Comparison of ENCODE assay signal across 26 cellular contexts in the genomic region with DNA sequence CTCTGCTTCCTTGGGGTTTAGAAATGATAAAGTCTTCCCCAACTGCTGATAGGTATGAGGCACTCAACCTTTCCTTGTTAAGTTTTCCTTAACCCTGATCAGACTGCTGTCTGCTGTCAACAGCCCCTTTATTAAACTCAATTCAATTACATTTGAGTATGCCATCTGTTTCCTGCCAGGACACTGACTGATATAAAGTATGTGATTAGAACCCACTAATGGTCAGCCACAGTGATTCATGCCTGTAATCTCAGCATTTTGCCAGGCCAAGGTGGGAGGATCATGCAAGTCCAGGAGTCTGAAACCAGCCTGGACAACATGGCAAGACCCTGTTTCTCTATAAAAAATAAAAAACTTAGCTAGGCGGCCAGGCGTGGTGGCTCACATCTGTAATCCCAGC.
"Had no signal": no experiment of that assay in that cellular context is flagged by ENCODE, and none has a peak within 500 bp of the region (broad histone marks: within the 10 kb centered on the region; RNA-seq: fewer than 3 reads in every experiment).

No MANE protein-coding gene starts in this region.

- H3K4me1 ChIP-seq: right lobe of liver, upper lobe of right lung had no signal

- H3K27ac ChIP-seq: adrenal gland, brain microvascular endothelial cell, esophagus squamous epithelium, neutrophil, right lobe of liver, thyroid gland, upper lobe of right lung had no signal

- H3K27me3 ChIP-seq: adrenal gland, brain microvascular endothelial cell, esophagus squamous epithelium, neutrophil, right lobe of liver, thyroid gland, upper lobe of right lung had no signal

- H3K9me3 ChIP-seq: adrenal gland, esophagus squamous epithelium, neutrophil, right lobe of liver, thyroid gland, upper lobe of right lung had no signal

- ATAC-seq: activated CD8-positive, alpha-beta T cell treated with anti-CD3 and anti-CD28 coated beads for 36 hours; left cardiac atrium; left ventricle myocardium superior; right lobe of liver; stimulated activated memory B cell treated with anti-CD40 and anti-IgM and Interleukin-4, amounts not matched to agents 10 μg/mL and 1 μg/mL and 100 μg/mL, for 72 hours; stimulated activated naive CD8-positive, alpha-beta T cell treated with anti-CD3 and anti-CD28 coated beads, Interleukin-15, amount 100 ng/mL, for 72 hours; upper lobe of right lung; WTC11 had no signal

- DNase-seq: activated CD4-positive, alpha-beta T cell treated with anti-CD3 and anti-CD28 coated beads for 1 hour; activated CD4-positive, alpha-beta T cell treated with anti-CD3 and anti-CD28 coated beads, Interleukin-2, amount 50 U/mL, for 1 hour; activated CD8-positive, alpha-beta T cell treated with anti-CD3 and anti-CD28 coated beads for 36 hours; activated effector memory CD4-positive, alpha-beta T cell treated with Interleukin-2 at 50 U/mL for 16 hours; activated naive CD4-positive, alpha-beta T cell treated with Interleukin-2 at 50 U/mL for 16 hours; activated T-cell treated with anti-CD3 and anti-CD28 coated beads, Interleukin-2, amount 50 U/mL, for 48 hours; brain microvascular endothelial cell; cortex of kidney; esophagus squamous epithelium; left cardiac atrium; left ventricle myocardium superior; naive B cell; nephron progenitor cell; right lobe of liver; small intestine; stimulated activated CD4-positive, alpha-beta T cell treated with anti-CD3 and anti-CD28 coated beads, Interleukin-4, amount 100 ng/mL, for 4 hours; stimulated activated CD8-positive, alpha-beta memory T cell treated with anti-CD3 and anti-CD28 coated beads, Interleukin-4, amount 100 ng/mL, for 48 hours; stimulated activated naive CD8-positive, alpha-beta T cell treated with anti-CD3 and anti-CD28 coated beads, Interleukin-15, amount 100 ng/mL, for 72 hours; substantia nigra; T-helper 2 cell; thyroid gland; upper lobe of right lung had no signal

- H3K4me3 ChIP-seq: adrenal gland, esophagus squamous epithelium, right lobe of liver, thyroid gland, upper lobe of right lung had no signal
